In genomic region chr16:54286067-54286329, GRCh38 we compare ENCODE assay signal across 9 cellular contexts. TPM values are rescaled to one million over a fixed set of nuclear protein-coding genes. Genes with fewer than 3 reads are reported as not detected.
DNase-seq lines count a peak whose midpoint lies in the region; ATAC-seq and TF ChIP-seq lines count a peak whose summit lies in the region.
"Had no signal": no experiment of that assay in that cellular context is flagged by ENCODE, and none has a peak within 500 bp of the region (broad histone marks: within the 10 kb centered on the region; RNA-seq: fewer than 3 reads in every experiment).

No MANE protein-coding gene starts in this region.

- POLR2A ChIA-PET in RWPE1 (lab: Yijun Ruan, JAX; ENCODE audit: low non-redundant PET), result no interaction called here

- peaks cover 48% of the 10 kb centered on the region for H3K36me3 ChIP-seq in DND-41 (ENCODE audit: insufficient read depth, low read length)
- H3K36me3 ChIP-seq in fibroblast of lung (ENCODE audit: control insufficient read depth, insufficient read depth, low read length), result no peaks in the 10 kb centered on the region

- peak overlapping the region; percentile 45 to 71; a peak in 3 of 4 replicates for H3K4me3 ChIP-seq in DND-41 (ENCODE audit: low read depth in 1 of 2, low read length in 2 of 2)
- peak overlapping the region; percentile 41 to 62 (median 52) for H3K4me3 ChIP-seq in fibroblast of lung (replicated peaks in 1 of 4; ENCODE audit: control extremely low read depth in 1 of 4, insufficient read depth in 1 of 4, low read depth in 3 of 4, low read length in 4 of 4)
- peak overlapping the region; percentile 59 for H3K4me3 ChIP-seq in retinal pigment epithelial cell (ENCODE audit: low read length)

- H3K27me3 ChIP-seq in DND-41 (ENCODE audit: insufficient read depth, low read length, poor library complexity), result no peaks in the 10 kb centered on the region
- H3K27me3 ChIP-seq in fibroblast of lung (ENCODE audit: control insufficient read depth, insufficient read depth, low read length), result peaks cover 77% of the 10 kb centered on the region

- H2AFZ ChIP-seq in DND-41 (ENCODE audit: low read depth, low read length) (peak overlapping the region; percentile 67), fibroblast of lung (ENCODE audit: low read length) (no peak overlapping the region)

- peak overlapping the region; percentile 91 for H3K27ac ChIP-seq in DND-41 (ENCODE audit: low read length)
- H3K27ac ChIP-seq in RWPE1, result peak overlapping the region; percentile 98
- no peak overlapping the region for H3K27ac ChIP-seq in fibroblast of lung (ENCODE audit: insufficient read depth, low read length)

- H4K20me1 ChIP-seq in DND-41 (ENCODE audit: insufficient read depth, low read length) (peaks cover 31% of the 10 kb centered on the region), fibroblast of lung (ENCODE audit: control insufficient read depth, extremely low read depth, insufficient read depth, low read length) (no peaks in the 10 kb centered on the region)

- no peaks in the 10 kb centered on the region for H3K9me3 ChIP-seq in DND-41 (ENCODE audit: insufficient read depth, low read length, severe bottlenecking)
- H3K9me3 ChIP-seq in fibroblast of lung (ENCODE audit: control insufficient read depth, insufficient read depth, low read depth, low read length), result no peaks in the 10 kb centered on the region

- peak overlapping the region; percentile 75 for H3K4me2 ChIP-seq in DND-41 (ENCODE audit: insufficient read depth, low read length)
- H3K4me2 ChIP-seq in fibroblast of lung (ENCODE audit: extremely low read depth, insufficient read depth, low read length), result peak overlapping the region; percentile 71

- TF ChIP-seq CTCF in DND-41 (IDR thresholded peaks at IDR 0.05; ENCODE audit: borderline replicate concordance, extremely low read depth, low read length, poor library complexity, severe bottlenecking) (no peak), RWPE1 (conservative IDR thresholded peaks at IDR 0.05; ENCODE audit: low read depth) (no peak), fibroblast of lung (conservative IDR thresholded peaks at IDR 0.05 in 1 of 2, IDR thresholded peaks at IDR 0.05 in 1 of 2; ENCODE audit: low read depth in 1 of 2, low read length in 2 of 2) (no peak), retinal pigment epithelial cell (conservative IDR thresholded peaks at IDR 0.05; ENCODE audit: low read depth, low read length) (no peak)

- DNase-seq in DND-41 (no peak), RWPE1 (ENCODE audit: low spot score) (peak; percentile 92), fibroblast of lung (ENCODE audit: low read depth in 2 of 2) (no peak), retinal pigment epithelial cell (ENCODE audit: low read depth) (no peak), ecto neural progenitor cell (ENCODE audit: low spot score) (no peak)
- DNase-seq in stimulated activated naive CD4-positive, alpha-beta T cell treated with Interleukin-2 at 50 U/mL for 16 hours (lab: John Stamatoyannopoulos, UW), result no peak
- DNase-seq: naive thymus-derived CD8-positive, alpha-beta T cell had no signal

- ATAC-seq in DND-41 (ENCODE audit: insufficient read depth, low read depth) (no peak), GM21786 (IDR thresholded peaks at IDR 0.05; ENCODE audit: unreplicated experiment) (no peak), HG02798 (IDR thresholded peaks at IDR 0.05; ENCODE audit: poor library complexity, unreplicated experiment) (no peak)
- ATAC-seq: naive thymus-derived CD8-positive, alpha-beta T cell had no signal

- peaks cover 64% of the 10 kb centered on the region for H3K79me2 ChIP-seq in DND-41 (ENCODE audit: insufficient read depth, low read length)
- H3K79me2 ChIP-seq in fibroblast of lung (ENCODE audit: control insufficient read depth, insufficient read depth, low read length), result no peaks in the 10 kb centered on the region

- peak overlapping the region; percentile 99 for H3K9ac ChIP-seq in DND-41 (ENCODE audit: low read depth, low read length)
- H3K9ac ChIP-seq in fibroblast of lung (ENCODE audit: insufficient read depth, low read length), result no peak overlapping the region

- H3K4me1 ChIP-seq in DND-41 (ENCODE audit: insufficient read depth, low read length) (peaks cover 48% of the 10 kb centered on the region), fibroblast of lung (ENCODE audit: control insufficient read depth, extremely low read depth, insufficient read depth, low read length) (no peaks in the 10 kb centered on the region)

- CTCF ChIA-PET in RWPE1 (lab: Yijun Ruan, JAX), result interaction anchor here (1.0 to 1.5 kb wide), 4 partner anchors 162 to 735 kb away, joined by 3 to 6 read pairs (median 4); no protein-coding TSS in a partner anchor

RNA-seq across cellular contexts. Expression of gene IRX3, which starts 0.6 kb away (rescaled TPM):
- total RNA-seq in fibroblast of lung, result 0.33 and 0.77 TPM in 2 replicates
- 0.11 and 0.22 TPM in 2 replicates for polyA plus RNA-seq in fibroblast of lung
- 0.39 and 0.71 TPM in 2 replicates for polyA plus RNA-seq in fibroblast of lung (2012)
- polyA minus RNA-seq in fibroblast of lung (ENCODE audit: low replicate concordance), result not detected in 2 replicates
- total RNA-seq: naive thymus-derived CD8-positive, alpha-beta T cell had no signal
- polyA plus RNA-seq: naive thymus-derived CD8-positive, alpha-beta T cell had no signal
